16 cellular contexts compared by ENCODE assay signal in the genomic region with DNA sequence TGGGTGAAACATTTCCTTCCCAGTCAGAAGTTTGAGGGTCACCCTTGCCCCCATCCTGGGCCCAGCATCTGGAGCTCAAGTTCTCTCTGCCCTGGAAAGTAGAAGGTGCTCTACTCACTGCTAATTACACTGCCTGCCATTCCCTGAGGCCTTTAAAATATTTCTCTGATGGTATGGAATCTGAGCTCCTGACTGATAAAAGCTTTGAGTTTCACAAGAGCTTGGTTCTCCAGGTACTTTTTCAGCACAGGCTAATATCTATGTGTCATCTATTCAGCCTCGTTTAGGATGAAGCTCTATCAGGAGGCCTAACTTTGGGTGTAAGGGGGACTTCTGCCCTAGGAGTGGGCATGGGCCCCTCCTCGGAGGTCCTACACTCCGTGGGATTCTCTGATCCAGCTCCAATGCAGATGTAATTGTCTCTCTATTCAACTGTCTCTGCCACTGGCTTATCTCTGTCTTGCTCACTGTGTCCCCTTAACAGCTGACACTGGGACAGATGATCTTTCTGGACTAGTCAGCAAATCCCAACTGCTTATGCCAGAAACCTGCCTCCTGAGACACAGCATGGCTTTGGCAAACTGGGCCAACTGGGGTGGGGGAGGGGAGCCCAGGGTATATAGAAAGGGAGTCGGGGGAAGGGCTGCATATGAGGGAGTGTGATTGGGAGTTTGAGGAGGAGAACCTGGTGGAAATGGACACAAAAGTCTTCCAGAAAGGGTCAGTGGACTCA.
"Had no signal": no experiment of that assay in that cellular context is flagged by ENCODE, and none has a peak within 500 bp of the region (broad histone marks: within the 10 kb centered on the region; RNA-seq: fewer than 3 reads in every experiment).

No MANE protein-coding gene starts in this region.

- H3K27ac ChIP-seq: breast epithelium, dorsolateral prefrontal cortex, esophagus squamous epithelium, heart left ventricle, left ventricle myocardium inferior, uterus had no signal

- H3K36me3 ChIP-seq: breast epithelium, esophagus squamous epithelium, heart left ventricle, left ventricle myocardium inferior, uterus had no signal

- H3K4me1 ChIP-seq: breast epithelium had no signal

- H3K9me3 ChIP-seq: breast epithelium, esophagus squamous epithelium, heart left ventricle, left ventricle myocardium inferior, uterus had no signal

- H3K4me3 ChIP-seq: breast epithelium, dorsolateral prefrontal cortex, esophagus squamous epithelium, heart left ventricle, left ventricle myocardium inferior, skin epidermis, uterus had no signal

- H3K27me3 ChIP-seq: breast epithelium, dorsolateral prefrontal cortex, esophagus squamous epithelium, heart left ventricle, uterus had no signal

- DNase-seq: activated CD4-positive, alpha-beta T cell treated with anti-CD3 and anti-CD28 coated beads, Interleukin-2, amount 50 U/mL, for 48 hours; activated CD4-positive, CD25-positive, alpha-beta regulatory T cell treated with anti-CD3 and anti-CD28 coated beads, Interleukin-2, amount 50 U/mL, for 72 hours; activated CD8-positive, alpha-beta memory T cell treated with anti-CD3 and anti-CD28 coated beads, Interleukin-2, amount 10 ng/mL, durations not matched to agents 7 days and 5 days; activated gamma-delta T cell treated with Interleukin-2 at 50 U/mL for 16 hours; activated naive CD8-positive, alpha-beta T cell treated with anti-CD3 and anti-CD28 coated beads for 36 hours; activated T-cell treated with anti-CD3 and anti-CD28 coated beads, Interleukin-2, amount 50 U/mL, for 24 hours; aorta; dorsolateral prefrontal cortex; esophagus squamous epithelium; foreskin fibroblast; heart left ventricle; islet precursor cell; left ventricle myocardium inferior; uterus had no signal

- ATAC-seq: activated CD8-positive, alpha-beta memory T cell treated with anti-CD3 and anti-CD28 coated beads, Interleukin-2, amount 10 ng/mL, durations not matched to agents 7 days and 5 days had no signal
